Comparison of ENCODE assay signal across 17 cellular contexts in genomic region chr6:84779380-84779779, GRCh38. TPM values are rescaled to one million over a fixed set of nuclear protein-coding genes. Genes with fewer than 3 reads are reported as not detected.
DNase-seq lines count a peak whose midpoint lies in the region; FAIRE-seq and TF ChIP-seq lines count a peak whose summit lies in the region.
"Had no signal": no experiment of that assay in that cellular context is flagged by ENCODE, and none has a peak within 500 bp of the region (broad histone marks: within the 10 kb centered on the region; RNA-seq: fewer than 3 reads in every experiment).

No MANE protein-coding gene starts in this region.

- no peak overlapping the region for H2AK5ac ChIP-seq in H1 (ENCODE audit: low read depth, low read length)

- DNase-seq in OCI-M1 (lab: John Stamatoyannopoulos, UW) (peak; percentile 18), H1 (ENCODE audit: low read depth in 1 of 2, low spot score in 2 of 2) (no peak), osteoblast (ENCODE audit: insufficient read length, low spot score, missing footprints) (peak; percentile 57), MM.1S (no peak), posterior cingulate gyrus (no peak), islet precursor cell (no peak)
- DNase-seq: activated CD4-positive, alpha-beta T cell treated with anti-CD3 and anti-CD28 coated beads, Interleukin-2, amount 50 U/mL, for 1 hour; activated naive CD4-positive, alpha-beta T cell treated with anti-CD3 and anti-CD28 coated beads, Interleukin-2, amount 50 U/mL, for 16 hours; effector CD4-positive, alpha-beta T cell; gastrocnemius medialis; left ventricle myocardium superior; NCI-H1694; pancreas; stimulated activated CD4-positive, alpha-beta T cell treated with anti-CD3 and anti-CD28 coated beads, Interleukin-4, amount 100 ng/mL, for 4 hours had no signal

- no peak overlapping the region for H2BK120ac ChIP-seq in H1 (replicated peaks; ENCODE audit: low read depth, low read length)

- H3K14ac ChIP-seq in H1 (ENCODE audit: insufficient read length) = no peak overlapping the region

- intact Hi-C loops in posterior cingulate gyrus (cut with DNase I) = no loop called here

- H3K23me2 ChIP-seq in H1 (ENCODE audit: low read depth, low read length) = peaks cover 5% of the 10 kb centered on the region; the same call in 1 of the 2 replicates

- H3K9me2 ChIP-seq in MM.1S (replicated peaks; ENCODE audit: insufficient read depth, low read length) = no peaks in the 10 kb centered on the region

- H3K23ac ChIP-seq in H1 (ENCODE audit: insufficient read length) = no peak overlapping the region

- no peak overlapping the region for H2AFZ ChIP-seq in H1 (ENCODE audit: low read length)
- no peak overlapping the region for H2AFZ ChIP-seq in osteoblast (ENCODE audit: low read length)
- H2AFZ ChIP-seq in MM.1S (ENCODE audit: low read length) = no peak overlapping the region

- H2BK20ac ChIP-seq in H1 (ENCODE audit: low read length) = no peak overlapping the region

- H4K20me1 ChIP-seq in H1 (replicated peaks in 1 of 2; ENCODE audit: control insufficient read depth in 1 of 2, insufficient read depth in 2 of 2, low read length in 2 of 2) = peaks cover 0 to 1% of the 10 kb centered on the region in 2 experiments
- H4K20me1 ChIP-seq in osteoblast (ENCODE audit: insufficient read depth, low read length) = no peaks in the 10 kb centered on the region
- H4K20me1 ChIP-seq in MM.1S (ENCODE audit: insufficient read depth, low read length) = no peaks in the 10 kb centered on the region

- no peaks in the 10 kb centered on the region for H3F3A ChIP-seq in MM.1S (ENCODE audit: insufficient read depth, low read length)

- no peak for TF ChIP-seq POLR2A in H1 (IDR thresholded peaks at IDR 0.05; ENCODE audit: control extremely low read depth in 1 of 2, low read depth in 2 of 2, low read length in 2 of 2)

- H3K4me1 ChIP-seq in H1 (replicated peaks in 1 of 4; ENCODE audit: control insufficient read depth in 3 of 4, insufficient read depth in 4 of 4, low read length in 3 of 4) (peaks cover 0 to 2% (median 0%) of the 10 kb centered on the region in 4 experiments; a peak in 2 of 7 replicates), osteoblast (ENCODE audit: insufficient read depth, low read length) (peaks cover 8% of the 10 kb centered on the region), MM.1S (ENCODE audit: low read length) (no peaks in the 10 kb centered on the region)
- H3K4me1 ChIP-seq: pancreas had no signal

- H4K5ac ChIP-seq in H1 (ENCODE audit: insufficient read length, low read depth, low read length) = no peak overlapping the region

- no peaks in the 10 kb centered on the region for H3K9me3 ChIP-seq in H1 (ENCODE audit: insufficient read depth in 2 of 2, low read depth in 1 of 2, low read length in 1 of 2)
- H3K9me3 ChIP-seq in osteoblast (ENCODE audit: low read depth, low read length) = no peaks in the 10 kb centered on the region
- no peaks in the 10 kb centered on the region for H3K9me3 ChIP-seq in MM.1S (replicated peaks; ENCODE audit: insufficient read depth, low read length)
- H3K9me3 ChIP-seq: gastrocnemius medialis, pancreas had no signal

- TF ChIP-seq RAD21 in H1 (IDR thresholded peaks at IDR 0.05 in 1 of 2, conservative IDR thresholded peaks at IDR 0.05 in 1 of 2; ENCODE audit: low read depth in 2 of 2, low read length in 2 of 2) = peak; percentile 29 to 48

- H3K36me3 ChIP-seq in H1 (ENCODE audit: control insufficient read depth in 2 of 4, insufficient read depth in 4 of 4, low read length in 3 of 4) = no peaks in the 10 kb centered on the region
- no peaks in the 10 kb centered on the region for H3K36me3 ChIP-seq in osteoblast (ENCODE audit: insufficient read depth, low read length)
- H3K36me3 ChIP-seq in MM.1S (replicated peaks; ENCODE audit: insufficient read depth, low read length) = no peaks in the 10 kb centered on the region
- H3K36me3 ChIP-seq: cardiac muscle cell, gastrocnemius medialis, pancreas had no signal

- no peak overlapping the region for H4K8ac ChIP-seq in H1 (ENCODE audit: extremely low read depth, insufficient read depth, low read length)

- H3K18ac ChIP-seq in H1 (ENCODE audit: extremely low read depth, low read length) = no peak overlapping the region

- H3K27ac ChIP-seq in H1 (ENCODE audit: low read depth, low read length) (no peak overlapping the region), osteoblast (ENCODE audit: low read depth, low read length) (no peak overlapping the region), MM.1S (ENCODE audit: low read length) (no peak overlapping the region)
- H3K27ac ChIP-seq: cardiac muscle cell, gastrocnemius medialis, pancreas had no signal

- no peak overlapping the region for H3K56ac ChIP-seq in H1 (replicated peaks; ENCODE audit: insufficient read length, low read depth, low read length)

- H2BK15ac ChIP-seq in H1 (ENCODE audit: low read length) = no peak overlapping the region

- peak; percentile 16; the same call in 1 of the 2 replicates for TF ChIP-seq CTCF in GM12874 (IDR thresholded peaks at IDR 0.05; ENCODE audit: insufficient read depth, low read depth, low read length)
- peak in 2 of 3 experiments; percentile 15 to 42; a peak in 3 of 4 replicates for TF ChIP-seq CTCF in H1 (IDR thresholded peaks at IDR 0.05; ENCODE audit: control extremely low read depth in 1 of 3, insufficient read depth in 1 of 3, low read depth in 1 of 3, low read length in 3 of 3)
- peak; percentile 50 for TF ChIP-seq CTCF in osteoblast (IDR thresholded peaks at IDR 0.05; ENCODE audit: extremely low read depth, low read depth, low read length)
- no peak for TF ChIP-seq CTCF in MM.1S (IDR thresholded peaks at IDR 0.05; ENCODE audit: low read length)

- no peak overlapping the region for H3K4ac ChIP-seq in H1 (replicated peaks; ENCODE audit: insufficient read length, low read depth, low read length)

- H3K27me3 ChIP-seq in H1 (replicated peaks in 1 of 4; ENCODE audit: control insufficient read depth in 3 of 4, extremely low read depth in 1 of 4, insufficient read depth in 3 of 4, low read length in 3 of 4) (peaks cover 10 to 29% (median 20%) of the 10 kb centered on the region in 4 experiments), osteoblast (ENCODE audit: insufficient read depth, low read length) (no peaks in the 10 kb centered on the region), MM.1S (replicated peaks; ENCODE audit: insufficient read depth, low read length) (no peaks in the 10 kb centered on the region)

- 67% methylated on average over 1 of the region's 1 CpG; no CpG with 5 or more reads in 1 of the 2 experiments for WGBS in H1 (ENCODE audit: extremely low coverage in 1 of 2, insufficient coverage in 1 of 2, insufficient read length in 1 of 2, insufficient replicate concordance in 2 of 2, low coverage in 1 of 2, low lambda C conversion rate in 2 of 2, missing lambda C conversion rate in 1 of 2), 2 experiments

- POLR2A ChIA-PET in H1 (lab: Charles Lee; ENCODE audit: partially characterized antibody) = no interaction called here

- FAIRE-seq in H1 (lab: Jason Lieb, UNC) = no peak
- FAIRE-seq: pancreas, TTC549 had no signal

- H2BK12ac ChIP-seq in H1 (ENCODE audit: low read depth, low read length) = no peak overlapping the region

- no peak overlapping the region for H2BK5ac ChIP-seq in H1 (ENCODE audit: low read depth, low read length)

- H3K79me1 ChIP-seq in H1 (ENCODE audit: low read depth, low read length) = no peaks in the 10 kb centered on the region

- no peak overlapping the region for H4K91ac ChIP-seq in H1 (replicated peaks; ENCODE audit: insufficient read length, low read length)

- TF ChIP-seq EP300 in H1 (IDR thresholded peaks at IDR 0.05; ENCODE audit: borderline replicate concordance in 1 of 2, low read depth in 2 of 2, low read length in 2 of 2) = no peak

- H3K9ac ChIP-seq in H1 (replicated peaks in 1 of 4; ENCODE audit: extremely low read depth in 1 of 4, low read depth in 3 of 4, low read length in 3 of 4) (no peak overlapping the region), MM.1S (ENCODE audit: low read length) (no peak overlapping the region)

- CTCF ChIA-PET in H1 (lab: Charles Lee; ENCODE audit: partially characterized antibody) = interaction anchor here (0.6 to 4.2 kb wide), 14 partner anchors 10 to 544 kb away, joined by 3 to 22 read pairs (median 4); no protein-coding TSS in a partner anchor

- H3K4me2 ChIP-seq in H1 (ENCODE audit: insufficient read depth in 1 of 2, low read depth in 2 of 2, low read length in 2 of 2) (no peak overlapping the region), osteoblast (ENCODE audit: insufficient read depth, low read length) (no peak overlapping the region), MM.1S (ENCODE audit: low read depth, low read length) (no peak overlapping the region)

- H3K4me3 ChIP-seq in H1 (ENCODE audit: extremely low read depth in 1 of 4, insufficient read depth in 2 of 4, low read depth in 3 of 4, low read length in 4 of 4) (no peak overlapping the region), osteoblast (ENCODE audit: insufficient read depth, low read length) (no peak overlapping the region), MM.1S (ENCODE audit: low read length) (no peak overlapping the region)
- H3K4me3 ChIP-seq: cardiac muscle cell, gastrocnemius medialis, pancreas had no signal

- H3K79me2 ChIP-seq in H1 (ENCODE audit: control insufficient read depth in 1 of 2, insufficient read depth in 2 of 2, low read length in 2 of 2) = no peaks in the 10 kb centered on the region
- no peaks in the 10 kb centered on the region for H3K79me2 ChIP-seq in osteoblast (ENCODE audit: insufficient read depth, low read length)
- H3K79me2 ChIP-seq in MM.1S (ENCODE audit: low read length) = no peaks in the 10 kb centered on the region

TF ChIP-seq in H1, 55 proteins besides CTCF, POLR2A, EP300 and RAD21 (continues in another document):
- TF ChIP-seq CHD1 (IDR thresholded peaks at IDR 0.05; ENCODE audit: low read depth, low read length) (no peak), POLR2AphosphoS5 (IDR thresholded peaks at IDR 0.05; ENCODE audit: low read depth, low read length) (no peak), TEAD4 (IDR thresholded peaks at IDR 0.05; ENCODE audit: low read depth, low read length) (no peak), SIRT6 (IDR thresholded peaks at IDR 0.05; ENCODE audit: low read length) (no peak), GTF2F1 (IDR thresholded peaks at IDR 0.05; ENCODE audit: borderline replicate concordance, low read depth, low read length) (no peak), SP1 (IDR thresholded peaks at IDR 0.05; ENCODE audit: low read depth, low read length) (no peak)

RNA-seq across cellular contexts. Expression of gene TBX18, which starts 15.0 kb away (rescaled TPM):
- not detected in 2 replicates for total RNA-seq in H1 (2021; fragmentation: NEBNext Ultra II Directional; extraction: Animal tissue kit (Norgen Biotek cat#: 25700))
- polyA plus RNA-seq in H1 (2011; rRNA removed) = 0.02 TPM in 1 of 2 replicates, not detected in the other
- 0.01 TPM for polyA plus RNA-seq in H1 (2011; cell fraction: cytosol; rRNA removed)
- not detected for polyA plus RNA-seq in H1 (2011; cell fraction: nucleus; rRNA removed)
- polyA plus RNA-seq in H1 (2012, experiment 1 of 2) = not detected in 4 replicates
- polyA plus RNA-seq in H1 (2012, experiment 2 of 2) = not detected
- 0.02 TPM for polyA plus RNA-seq in H1 (2013, experiment 1 of 2)
- 0.02 TPM for polyA plus RNA-seq in H1 (2013, experiment 2 of 2)
- not detected in 2 replicates for polyA minus RNA-seq in H1 (2011; rRNA and poly(A)+ RNA removed)
- not detected for polyA minus RNA-seq in H1 (2011; cell fraction: cytosol; rRNA and poly(A)+ RNA removed)
- polyA minus RNA-seq in H1 (2011; cell fraction: nucleus; rRNA and poly(A)+ RNA removed) = not detected
- 64.1 and 65.1 TPM in 2 replicates for total RNA-seq in osteoblast

Comparison
In these comparisons a context has a peak if more than half of its experiments do, and no peak if none do; other contexts are left out.
1. DNase-seq: peak in OCI-M1 (single experiment) and osteoblast (single experiment); none in H1 (0 of 2), MM.1S (single experiment), posterior cingulate gyrus (0 of 10) and islet precursor cell (single experiment).
2. RNA of gene TBX18, which starts 15.0 kb away (total RNA-seq): 64.1 to 65.1 TPM in osteoblast; not detected in H1; every median in the first group is over 10 times any median in the second.